In genomic region chr17:18187226-18187625, GRCh38 we compare ENCODE assay signal across 8 cellular contexts. TPM values are rescaled to one million over a fixed set of nuclear protein-coding genes. Genes with fewer than 3 reads are reported as not detected.
A peak's percentile ranks its signal among the peaks of the same experiment; 100 is the strongest.
DNase-seq lines count a peak whose midpoint lies in the region; ATAC-seq, FAIRE-seq and TF ChIP-seq lines count a peak whose summit lies in the region.

No MANE protein-coding gene starts in this region.

- H3K4me2 ChIP-seq in DOHH2 (ENCODE audit: low read length): peak overlapping the region; percentile 93

- no peaks in the 10 kb centered on the region for H3K9me3 Mint-ChIP-seq in progenitor cell of endocrine pancreas (ENCODE audit: low read depth)

- H3K4me3 Mint-ChIP-seq in progenitor cell of endocrine pancreas (ENCODE audit: low read depth): peak overlapping the region; percentile 38

- TF ChIP-seq CTCF in DOHH2 (IDR thresholded peaks at IDR 0.05; ENCODE audit: low read depth, low read length, poor library complexity, severe bottlenecking): no peak
- no peak for TF ChIP-seq CTCF in Panc1 (IDR thresholded peaks at IDR 0.05)
- TF ChIP-seq CTCF in epithelial cell of proximal tubule (conservative IDR thresholded peaks at IDR 0.05; ENCODE audit: low read depth, low read length): no peak
- no peak for TF ChIP-seq CTCF in progenitor cell of endocrine pancreas (IDR thresholded peaks at IDR 0.05; ENCODE audit: unreplicated experiment)
- TF ChIP-seq CTCF in D721Med (IDR thresholded peaks at IDR 0.05; ENCODE audit: insufficient read depth, missing control alignments): no peak

- H3K27ac Mint-ChIP-seq in progenitor cell of endocrine pancreas: peak overlapping the region; percentile 25

- peaks cover 41% of the 10 kb centered on the region for H4K20me1 ChIP-seq in DOHH2 (ENCODE audit: control insufficient read depth, insufficient read depth, low read depth, low read length)

- H3K36me3 ChIP-seq in DOHH2 (ENCODE audit: control insufficient read depth, low read length): peaks cover 79% of the 10 kb centered on the region
- peaks cover 2% of the 10 kb centered on the region; the same call in 1 of the 2 replicates for H3K36me3 ChIP-seq in Panc1 (ENCODE audit: control insufficient read depth, insufficient read depth, low read length)

- H3K4me3 ChIP-seq in DOHH2 (ENCODE audit: low read length) (peak overlapping the region; percentile 92), Panc1 (ENCODE audit: low read depth in 2 of 2, low read length in 2 of 2) (peak overlapping the region; percentile 56 to 84), epithelial cell of proximal tubule (ENCODE audit: low read depth, low read length) (peak overlapping the region; percentile 77)

- H3K79me2 ChIP-seq in DOHH2 (ENCODE audit: control insufficient read depth, low read length): peaks cover 85% of the 10 kb centered on the region

- ATAC-seq in Panc1 (no peak), HG02610 (IDR thresholded peaks at IDR 0.05; ENCODE audit: unreplicated experiment) (no peak), HG03025 (IDR thresholded peaks at IDR 0.05; ENCODE audit: low FRiP score, unreplicated experiment) (no peak)

- FAIRE-seq in D721Med (lab: Jason Lieb, UNC): no peak

- DNase-seq in Panc1 (ENCODE audit: low read depth, low spot score) (no peak), epithelial cell of proximal tubule (ENCODE audit: low read depth) (no peak), progenitor cell of endocrine pancreas (ENCODE audit: low spot score, unreplicated experiment) (no peak), AG08396 (ENCODE audit: low spot score) (no peak), D721Med (ENCODE audit: insufficient read length, low spot score) (no peak)

- in situ Hi-C loops in Panc1 (cut with HindIII; ENCODE audit: low pct_unique_long_range_greater_than_20kb, low sequenced_read_pairs): no loop called here

- H3K9me3 ChIP-seq in DOHH2 (ENCODE audit: control insufficient read depth, insufficient read depth, low read length) (no peaks in the 10 kb centered on the region), Panc1 (ENCODE audit: control insufficient read depth, insufficient read depth, low read depth, low read length) (no peaks in the 10 kb centered on the region)

- no peaks in the 10 kb centered on the region for H3K27me3 Mint-ChIP-seq in progenitor cell of endocrine pancreas

- H3F3A ChIP-seq in DOHH2 (ENCODE audit: control insufficient read depth, insufficient read depth): no peaks in the 10 kb centered on the region

- H3K4me1 Mint-ChIP-seq in progenitor cell of endocrine pancreas (ENCODE audit: low read depth): peaks cover 45% of the 10 kb centered on the region

- H3K4me1 ChIP-seq in DOHH2 (ENCODE audit: control insufficient read depth, low read length): peaks cover 42% of the 10 kb centered on the region
- peaks cover 35% of the 10 kb centered on the region for H3K4me1 ChIP-seq in Panc1 (ENCODE audit: control insufficient read depth, insufficient read depth, low read length)

- POLR2A ChIA-PET in Panc1 (lab: Charles Lee): no interaction called here

- H3K27me3 ChIP-seq in DOHH2 (ENCODE audit: control insufficient read depth, low read length): no peaks in the 10 kb centered on the region
- no peaks in the 10 kb centered on the region for H3K27me3 ChIP-seq in Panc1 (ENCODE audit: control insufficient read depth, insufficient read depth, low read length)

- intact Hi-C loops in Panc1 (cut with micrococcal nuclease; ENCODE audit: unreplicated experiment): no loop called here

- peaks cover 17% of the 10 kb centered on the region for H3K36me3 Mint-ChIP-seq in progenitor cell of endocrine pancreas (ENCODE audit: insufficient read depth)

- no TSS peak for BruUV-seq in Panc1 (replicated peaks; lab: Mats Ljungman, UMichigan)

- CTCF ChIA-PET in Panc1 (lab: Charles Lee): no interaction called here

- H3K9me2 ChIP-seq in DOHH2 (replicated peaks; ENCODE audit: control insufficient read depth, low read length): no peaks in the 10 kb centered on the region

- H3K27ac ChIP-seq in DOHH2 (ENCODE audit: low read depth, low read length) (no peak overlapping the region), Panc1 (ENCODE audit: low read length) (peak overlapping the region; percentile 58)

RNA-seq across cellular contexts. Expression of gene ALKBH5, which starts 3.6 kb away (rescaled TPM):
- total RNA-seq in Panc1 (2021; ENCODE audit: unreplicated experiment) (94.5 TPM), epithelial cell of proximal tubule (81.2 and 101 TPM in 2 replicates), progenitor cell of endocrine pancreas (78.1 and 78.4 TPM in 2 replicates)
- 58.6 TPM for polyA plus RNA-seq in Panc1 (2012; ENCODE audit: insufficient read length)

RNA-seq across cellular contexts. Expression of gene LLGL1, which starts 38.2 kb away (rescaled TPM):
- total RNA-seq in Panc1 (2021; ENCODE audit: unreplicated experiment): 18.4 TPM
- polyA plus RNA-seq in Panc1 (2012; ENCODE audit: insufficient read length): 21.4 TPM
- total RNA-seq in epithelial cell of proximal tubule: 46.1 and 65.3 TPM in 2 replicates
- total RNA-seq in progenitor cell of endocrine pancreas: 75.8 and 76.7 TPM in 2 replicates
